ENCODE assay signal across 13 cellular contexts in the genomic region with DNA sequence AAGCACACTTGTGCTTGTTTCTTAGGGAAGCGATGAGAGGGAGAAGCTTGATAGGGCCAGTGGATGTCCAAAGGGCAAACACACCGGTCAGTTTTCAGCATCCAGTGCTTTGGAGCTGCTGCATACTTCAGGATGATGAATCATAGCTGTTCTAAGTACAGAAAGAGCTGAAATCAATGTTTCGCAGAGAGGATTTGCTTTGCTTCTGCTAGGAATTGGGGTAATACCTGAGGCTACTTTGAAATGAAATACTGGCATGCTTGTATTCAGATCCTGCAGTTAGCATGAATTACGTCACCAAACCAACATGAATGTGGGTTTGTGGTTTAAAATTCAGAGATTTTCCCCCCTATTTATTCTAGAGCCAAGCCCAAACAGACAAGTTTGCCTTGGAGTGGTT.
"Had no signal": no experiment of that assay in that cellular context is flagged by ENCODE, and none has a peak within 500 bp of the region (broad histone marks: within the 10 kb centered on the region; RNA-seq: fewer than 3 reads in every experiment).

No MANE protein-coding gene starts in this region.

- DNase-seq: activated CD4-positive, CD25-positive, alpha-beta regulatory T cell; activated effector memory CD4-positive, alpha-beta T cell treated with anti-CD3 and anti-CD28 coated beads, Interleukin-2, amount 50 U/mL, for 16 hours; activated T-cell treated with anti-CD3 and anti-CD28 coated beads, Interleukin-2, amount 50 U/mL, for 4 hours; amygdala; foreskin melanocyte; head of caudate nucleus; mesenchymal stem cell; sigmoid colon; stimulated activated CD4-positive, alpha-beta T cell treated with anti-CD3 and anti-CD28 coated beads, Interleukin-4, amount 100 ng/mL, for 1 hour; stimulated activated naive CD8-positive, alpha-beta T cell treated with anti-CD3 and anti-CD28 coated beads, Interleukin-15, amount 100 ng/mL, for 72 hours; uterus had no signal

- H3K4me3 ChIP-seq: sigmoid colon, uterus had no signal

- H3K4me1 Mint-ChIP-seq: stimulated activated naive CD8-positive, alpha-beta T cell treated with anti-CD3 and anti-CD28 coated beads, Interleukin-15, amount 100 ng/mL, for 72 hours had no signal

- H3K9me3 ChIP-seq: sigmoid colon, uterus had no signal

- H3K27ac Mint-ChIP-seq: activated naive CD4-positive, alpha-beta T cell treated with anti-CD3 and anti-CD28 coated beads, Interleukin-2, amount 50 U/mL, for 72 hours; nephron had no signal

- H3K27me3 ChIP-seq: sigmoid colon had no signal

- H3K27ac ChIP-seq: sigmoid colon, uterus had no signal

- H3K9me3 Mint-ChIP-seq: activated naive CD4-positive, alpha-beta T cell treated with anti-CD3 and anti-CD28 coated beads, Interleukin-2, amount 50 U/mL, for 72 hours had no signal

- ATAC-seq: activated naive CD4-positive, alpha-beta T cell treated with anti-CD3 and anti-CD28 coated beads, Interleukin-2, amount 50 U/mL, for 72 hours; activated T-cell treated with anti-CD3 and anti-CD28 coated beads, Interleukin-2, amount 50 U/mL, for 4 hours; stimulated activated naive CD8-positive, alpha-beta T cell treated with anti-CD3 and anti-CD28 coated beads, Interleukin-15, amount 100 ng/mL, for 72 hours had no signal

- H3K36me3 ChIP-seq: sigmoid colon, uterus had no signal

- H3K4me1 ChIP-seq: sigmoid colon, uterus had no signal

- H3K4me3 Mint-ChIP-seq: activated T-cell treated with anti-CD3 and anti-CD28 coated beads, Interleukin-2, amount 50 U/mL, for 4 hours; nephron; stimulated activated naive CD8-positive, alpha-beta T cell treated with anti-CD3 and anti-CD28 coated beads, Interleukin-15, amount 100 ng/mL, for 72 hours had no signal
